In genomic region chr2:38775097-38775920, GRCh38 we compare ENCODE assay signal across 1 cellular context.
TF ChIP-seq lines count a peak whose summit lies in the region.

No MANE protein-coding gene starts in this region.

TF ChIP-seq in HepG2, 621 proteins besides CTCF, POLR2A, EP300 and RAD21 (continued from another document):
- no peak for TF ChIP-seq HMGXB3 (CRISPR knock-in tag; IDR thresholded peaks at IDR 0.05; ENCODE audit: borderline replicate concordance)
- TF ChIP-seq GPN1 (CRISPR knock-in tag; IDR thresholded peaks at IDR 0.05; ENCODE audit: borderline replicate concordance): no peak
- TF ChIP-seq SMAD3 (CRISPR knock-in tag; IDR thresholded peaks at IDR 0.05): 0 out of 2 replicates have a peak, but pooled peaks have one; percentile 14
- TF ChIP-seq TIGD3 (CRISPR knock-in tag; IDR thresholded peaks at IDR 0.05; ENCODE audit: borderline replicate concordance): no peak
- TF ChIP-seq, protein P1, sequence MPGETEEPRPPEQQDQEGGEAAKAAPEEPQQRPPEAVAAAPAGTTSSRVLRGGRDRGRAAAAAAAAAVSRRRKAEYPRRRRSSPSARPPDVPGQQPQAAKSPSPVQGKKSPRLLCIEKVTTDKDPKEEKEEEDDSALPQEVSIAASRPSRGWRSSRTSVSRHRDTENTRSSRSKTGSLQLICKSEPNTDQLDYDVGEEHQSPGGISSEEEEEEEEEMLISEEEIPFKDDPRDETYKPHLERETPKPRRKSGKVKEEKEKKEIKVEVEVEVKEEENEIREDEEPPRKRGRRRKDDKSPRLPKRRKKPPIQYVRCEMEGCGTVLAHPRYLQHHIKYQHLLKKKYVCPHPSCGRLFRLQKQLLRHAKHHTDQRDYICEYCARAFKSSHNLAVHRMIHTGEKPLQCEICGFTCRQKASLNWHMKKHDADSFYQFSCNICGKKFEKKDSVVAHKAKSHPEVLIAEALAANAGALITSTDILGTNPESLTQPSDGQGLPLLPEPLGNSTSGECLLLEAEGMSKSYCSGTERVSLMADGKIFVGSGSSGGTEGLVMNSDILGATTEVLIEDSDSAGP (CRISPR knock-in tag; IDR thresholded peaks at IDR 0.05; ENCODE audit: borderline replicate concordance): 0 out of 2 replicates have a peak, but pooled peaks have one; percentile 17
- no peak for TF ChIP-seq IRX3 (CRISPR knock-in tag; IDR thresholded peaks at IDR 0.05; ENCODE audit: borderline replicate concordance, low read depth)
- TF ChIP-seq RFX1 (IDR thresholded peaks at IDR 0.05): no peak
- TF ChIP-seq FOSL1 (CRISPR knock-in tag; IDR thresholded peaks at IDR 0.05; ENCODE audit: borderline replicate concordance): no peak
- peak; percentile 92 for TF ChIP-seq FOSL2 (CRISPR knock-in tag; IDR thresholded peaks at IDR 0.05)
- no peak for TF ChIP-seq PAX8 (CRISPR knock-in tag; IDR thresholded peaks at IDR 0.05; ENCODE audit: borderline replicate concordance)
- TF ChIP-seq, protein P2, sequence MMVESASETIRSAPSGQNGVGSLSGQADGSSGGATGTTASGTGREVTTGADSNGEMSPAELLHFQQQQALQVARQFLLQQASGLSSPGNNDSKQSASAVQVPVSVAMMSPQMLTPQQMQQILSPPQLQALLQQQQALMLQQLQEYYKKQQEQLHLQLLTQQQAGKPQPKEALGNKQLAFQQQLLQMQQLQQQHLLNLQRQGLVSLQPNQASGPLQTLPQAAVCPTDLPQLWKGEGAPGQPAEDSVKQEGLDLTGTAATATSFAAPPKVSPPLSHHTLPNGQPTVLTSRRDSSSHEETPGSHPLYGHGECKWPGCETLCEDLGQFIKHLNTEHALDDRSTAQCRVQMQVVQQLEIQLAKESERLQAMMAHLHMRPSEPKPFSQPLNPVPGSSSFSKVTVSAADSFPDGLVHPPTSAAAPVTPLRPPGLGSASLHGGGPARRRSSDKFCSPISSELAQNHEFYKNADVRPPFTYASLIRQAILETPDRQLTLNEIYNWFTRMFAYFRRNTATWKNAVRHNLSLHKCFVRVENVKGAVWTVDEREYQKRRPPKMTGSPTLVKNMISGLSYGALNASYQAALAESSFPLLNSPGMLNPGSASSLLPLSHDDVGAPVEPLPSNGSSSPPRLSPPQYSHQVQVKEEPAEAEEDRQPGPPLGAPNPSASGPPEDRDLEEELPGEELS (CRISPR knock-in tag; IDR thresholded peaks at IDR 0.05): 0 out of 2 replicates have a peak, but pooled peaks have one; percentile 10
- no peak for TF ChIP-seq ZNF660 (CRISPR knock-in tag; IDR thresholded peaks at IDR 0.05; ENCODE audit: borderline replicate concordance, low read depth)
- TF ChIP-seq ZNF577 (CRISPR knock-in tag; IDR thresholded peaks at IDR 0.05; ENCODE audit: borderline replicate concordance, low read depth): no peak
- no peak for TF ChIP-seq ZNF589 (CRISPR knock-in tag; conservative IDR thresholded peaks at IDR 0.05)
- no peak for TF ChIP-seq CAMTA2 (CRISPR knock-in tag; IDR thresholded peaks at IDR 0.05; ENCODE audit: borderline replicate concordance)
- TF ChIP-seq NFYB (CRISPR knock-in tag; IDR thresholded peaks at IDR 0.05): no peak
- no peak for TF ChIP-seq GABPA (IDR thresholded peaks at IDR 0.05; ENCODE audit: low read depth, low read length)
- TF ChIP-seq GABPA (CRISPR knock-in tag; IDR thresholded peaks at IDR 0.05; ENCODE audit: low read depth): no peak
